ENCODE assay signal across 2 cellular contexts in the genomic region with DNA sequence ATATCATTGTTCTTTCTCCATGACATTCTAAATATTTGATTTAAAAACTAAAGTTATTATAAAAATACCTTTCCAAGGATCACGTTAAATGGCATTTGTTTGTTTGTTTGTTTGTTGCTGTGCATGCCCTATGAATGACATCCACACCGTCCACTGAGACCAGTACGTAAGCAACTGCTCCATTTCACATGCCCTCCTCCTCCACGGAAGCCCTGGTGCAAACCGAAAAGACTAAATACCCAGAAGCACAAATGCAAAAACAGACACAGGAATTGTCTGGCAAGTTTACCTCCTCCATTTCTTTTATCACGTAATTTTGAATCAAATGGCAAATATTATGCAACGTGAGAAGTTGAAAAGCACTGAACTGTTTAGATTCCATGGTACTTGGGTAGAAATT.
TF ChIP-seq lines count a peak whose summit lies in the region.

No MANE protein-coding gene starts in this region.

TF ChIP-seq in SK-N-SH, 30 proteins besides CTCF, POLR2A, EP300 and RAD21 (continued from another document):
- TF ChIP-seq NRF1 (IDR thresholded peaks at IDR 0.05; ENCODE audit: low read depth, low read length) (no peak), USF2 (IDR thresholded peaks at IDR 0.05; ENCODE audit: borderline replicate concordance, low read depth, low read length) (no peak), GATA2 (CRISPR knock-in tag; IDR thresholded peaks at IDR 0.05) (no peak), SMC3 (IDR thresholded peaks at IDR 0.05; ENCODE audit: low read depth, low read length) (no peak), FOXJ3 (CRISPR knock-in tag; IDR thresholded peaks at IDR 0.05) (no peak), POLR2AphosphoS5 (IDR thresholded peaks at IDR 0.05; ENCODE audit: low read depth, low read length) (no peak), RFX5 (IDR thresholded peaks at IDR 0.05; ENCODE audit: low read length) (no peak), PBX3 (IDR thresholded peaks at IDR 0.05) (no peak), RXRA (IDR thresholded peaks at IDR 0.05; ENCODE audit: borderline replicate concordance, low read depth) (no peak), MAX (IDR thresholded peaks at IDR 0.05; ENCODE audit: low read depth) (no peak), RCOR1 (IDR thresholded peaks at IDR 0.05; ENCODE audit: low read length) (no peak), SIN3A (IDR thresholded peaks at IDR 0.05; ENCODE audit: borderline replicate concordance, low read depth, low read length) (no peak)
- TF ChIP-seq, protein P1, sequence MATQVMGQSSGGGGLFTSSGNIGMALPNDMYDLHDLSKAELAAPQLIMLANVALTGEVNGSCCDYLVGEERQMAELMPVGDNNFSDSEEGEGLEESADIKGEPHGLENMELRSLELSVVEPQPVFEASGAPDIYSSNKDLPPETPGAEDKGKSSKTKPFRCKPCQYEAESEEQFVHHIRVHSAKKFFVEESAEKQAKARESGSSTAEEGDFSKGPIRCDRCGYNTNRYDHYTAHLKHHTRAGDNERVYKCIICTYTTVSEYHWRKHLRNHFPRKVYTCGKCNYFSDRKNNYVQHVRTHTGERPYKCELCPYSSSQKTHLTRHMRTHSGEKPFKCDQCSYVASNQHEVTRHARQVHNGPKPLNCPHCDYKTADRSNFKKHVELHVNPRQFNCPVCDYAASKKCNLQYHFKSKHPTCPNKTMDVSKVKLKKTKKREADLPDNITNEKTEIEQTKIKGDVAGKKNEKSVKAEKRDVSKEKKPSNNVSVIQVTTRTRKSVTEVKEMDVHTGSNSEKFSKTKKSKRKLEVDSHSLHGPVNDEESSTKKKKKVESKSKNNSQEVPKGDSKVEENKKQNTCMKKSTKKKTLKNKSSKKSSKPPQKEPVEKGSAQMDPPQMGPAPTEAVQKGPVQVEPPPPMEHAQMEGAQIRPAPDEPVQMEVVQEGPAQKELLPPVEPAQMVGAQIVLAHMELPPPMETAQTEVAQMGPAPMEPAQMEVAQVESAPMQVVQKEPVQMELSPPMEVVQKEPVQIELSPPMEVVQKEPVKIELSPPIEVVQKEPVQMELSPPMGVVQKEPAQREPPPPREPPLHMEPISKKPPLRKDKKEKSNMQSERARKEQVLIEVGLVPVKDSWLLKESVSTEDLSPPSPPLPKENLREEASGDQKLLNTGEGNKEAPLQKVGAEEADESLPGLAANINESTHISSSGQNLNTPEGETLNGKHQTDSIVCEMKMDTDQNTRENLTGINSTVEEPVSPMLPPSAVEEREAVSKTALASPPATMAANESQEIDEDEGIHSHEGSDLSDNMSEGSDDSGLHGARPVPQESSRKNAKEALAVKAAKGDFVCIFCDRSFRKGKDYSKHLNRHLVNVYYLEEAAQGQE (IDR thresholded peaks at IDR 0.05; ENCODE audit: low read depth, low read length), result no peak
- TF ChIP-seq, protein P2, sequence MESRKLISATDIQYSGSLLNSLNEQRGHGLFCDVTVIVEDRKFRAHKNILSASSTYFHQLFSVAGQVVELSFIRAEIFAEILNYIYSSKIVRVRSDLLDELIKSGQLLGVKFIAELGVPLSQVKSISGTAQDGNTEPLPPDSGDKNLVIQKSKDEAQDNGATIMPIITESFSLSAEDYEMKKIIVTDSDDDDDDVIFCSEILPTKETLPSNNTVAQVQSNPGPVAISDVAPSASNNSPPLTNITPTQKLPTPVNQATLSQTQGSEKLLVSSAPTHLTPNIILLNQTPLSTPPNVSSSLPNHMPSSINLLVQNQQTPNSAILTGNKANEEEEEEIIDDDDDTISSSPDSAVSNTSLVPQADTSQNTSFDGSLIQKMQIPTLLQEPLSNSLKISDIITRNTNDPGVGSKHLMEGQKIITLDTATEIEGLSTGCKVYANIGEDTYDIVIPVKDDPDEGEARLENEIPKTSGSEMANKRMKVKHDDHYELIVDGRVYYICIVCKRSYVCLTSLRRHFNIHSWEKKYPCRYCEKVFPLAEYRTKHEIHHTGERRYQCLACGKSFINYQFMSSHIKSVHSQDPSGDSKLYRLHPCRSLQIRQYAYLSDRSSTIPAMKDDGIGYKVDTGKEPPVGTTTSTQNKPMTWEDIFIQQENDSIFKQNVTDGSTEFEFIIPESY (IDR thresholded peaks at IDR 0.05; ENCODE audit: borderline replicate concordance, low read depth), result no peak

TF ChIP-seq in SK-N-SH treated with all-trans-retinoic acid at 6 μM for 48 hours, 23 proteins besides CTCF, POLR2A, EP300 and RAD21 (continued from another document):
- no peak for TF ChIP-seq ZFP3 (CRISPR knock-in tag; IDR thresholded peaks at IDR 0.05)
- no peak for TF ChIP-seq GLIS3 (CRISPR knock-in tag; IDR thresholded peaks at IDR 0.05)
- no peak for TF ChIP-seq TSHZ2 (CRISPR knock-in tag; IDR thresholded peaks at IDR 0.05)
- TF ChIP-seq ISL1 (CRISPR knock-in tag; IDR thresholded peaks at IDR 0.05), result no peak
- no peak for TF ChIP-seq CSRNP3 (CRISPR knock-in tag; IDR thresholded peaks at IDR 0.05)
- no peak for TF ChIP-seq SNAI2 (CRISPR knock-in tag; IDR thresholded peaks at IDR 0.05)
TF ChIP-seq in SK-N-SH treated with all-trans-retinoic acid at 6 μM for 48 hours: peak in this region for 0.
